In the genomic region with DNA sequence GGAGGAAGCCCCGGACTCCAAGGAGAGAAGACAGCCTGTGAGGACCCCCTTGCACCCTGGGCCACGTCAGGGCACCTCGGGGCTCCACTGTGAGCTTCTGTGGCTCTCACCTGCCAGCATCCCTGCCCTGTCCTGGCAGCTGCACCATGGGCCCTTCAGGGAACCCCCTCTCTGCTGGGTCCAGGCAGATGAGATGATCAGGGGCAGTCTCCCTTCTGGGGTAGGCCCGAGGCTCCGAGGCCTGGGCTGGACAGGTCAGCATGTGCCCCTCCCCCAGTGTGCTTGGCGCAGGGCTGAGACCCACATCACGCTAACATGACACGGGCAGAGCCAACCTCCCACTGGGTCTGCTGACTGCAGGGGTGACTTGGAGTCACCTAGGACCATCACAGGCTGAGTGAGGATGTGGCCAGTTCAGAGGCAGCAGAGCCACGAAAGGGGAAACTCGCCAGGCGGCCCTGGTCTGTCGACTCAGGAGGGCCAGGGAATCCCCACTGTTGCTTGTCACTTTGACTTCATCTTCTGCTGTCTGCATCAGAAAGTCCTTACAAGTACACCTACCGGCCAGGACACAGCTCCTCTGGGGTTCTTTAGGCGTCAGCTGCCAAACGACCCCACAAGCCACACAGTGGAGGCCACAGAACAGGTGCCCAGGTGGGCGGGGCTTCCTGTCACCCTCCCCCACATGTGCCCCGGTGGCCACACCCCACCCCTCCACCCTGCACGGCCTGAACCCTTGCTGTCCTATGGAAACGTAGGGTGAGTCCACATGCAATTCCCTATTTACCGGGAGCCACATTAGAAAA, we compare ENCODE assay signal across 12 cellular contexts. TPM values are rescaled to one million over a fixed set of nuclear protein-coding genes. Genes with fewer than 3 reads are reported as not detected.
DNase-seq lines count a peak whose midpoint lies in the region; ATAC-seq lines count a peak whose summit lies in the region.
"Had no signal": no experiment of that assay in that cellular context is flagged by ENCODE, and none has a peak within 500 bp of the region (broad histone marks: within the 10 kb centered on the region; RNA-seq: fewer than 3 reads in every experiment).

No MANE protein-coding gene starts in this region.

- H3K36me3 Mint-ChIP-seq in activated naive CD8-positive, alpha-beta T cell treated with anti-CD3 and anti-CD28 coated beads for 36 hours = peaks cover 4% of the 10 kb centered on the region

- H3K4me1 Mint-ChIP-seq in activated naive CD8-positive, alpha-beta T cell treated with anti-CD3 and anti-CD28 coated beads for 36 hours = peaks cover 22% of the 10 kb centered on the region

- intact Hi-C loops in Right ventricle myocardium superior (cut with DNase I) = loop anchor here (5.0 kb wide), 1 partner anchor 42 kb away; the partner anchor contains the start of gene APRT

- no peak overlapping the region for H3K4me3 Mint-ChIP-seq in activated naive CD8-positive, alpha-beta T cell treated with anti-CD3 and anti-CD28 coated beads for 36 hours

- no peak for ATAC-seq in Right ventricle myocardium superior (ENCODE audit: poor library complexity)

- H3K9me3 Mint-ChIP-seq in activated naive CD8-positive, alpha-beta T cell treated with anti-CD3 and anti-CD28 coated beads for 36 hours = no peaks in the 10 kb centered on the region

- peak; percentile 31 for DNase-seq in SIG-M5 treated with dmso at 0.1 percent for 504 hours (lab: John Stamatoyannopoulos, UW; ENCODE audit: unreplicated experiment)
- no peak for DNase-seq in SIG-M5 (lab: John Stamatoyannopoulos, UW)
- DNase-seq in OCI-M1 (lab: John Stamatoyannopoulos, UW) = peak; percentile 7
- DNase-seq in activated naive CD8-positive, alpha-beta T cell treated with anti-CD3 and anti-CD28 coated beads for 36 hours = peak; percentile 36
- DNase-seq in stimulated activated CD4-positive, alpha-beta T cell treated with anti-CD3 and anti-CD28 coated beads, Interleukin-4, amount 100 ng/mL, for 4 hours = peak; percentile 6 to 16
- no peak for DNase-seq in NCI-H187 (lab: John Stamatoyannopoulos, UW)
- no peak for DNase-seq in Right ventricle myocardium superior
- DNase-seq in NCI-H774 (lab: John Stamatoyannopoulos, UW) = no peak
- DNase-seq: 8988T, GDM1, kidney had no signal

- H3K27me3 Mint-ChIP-seq in activated naive CD8-positive, alpha-beta T cell treated with anti-CD3 and anti-CD28 coated beads for 36 hours = no peaks in the 10 kb centered on the region

- no peak overlapping the region for H3K27ac Mint-ChIP-seq in activated naive CD8-positive, alpha-beta T cell treated with anti-CD3 and anti-CD28 coated beads for 36 hours

RNA-seq across cellular contexts. Expression of gene GALNS, which starts 2.2 kb away (rescaled TPM):
- total RNA-seq in activated naive CD8-positive, alpha-beta T cell treated with anti-CD3 and anti-CD28 coated beads for 36 hours = 10 to 100 TPM; 14.7 to 14.9 TPM
- total RNA-seq in Right ventricle myocardium superior = 15.9 TPM

RNA-seq across cellular contexts. Expression of gene TRAPPC2L, which starts 2.4 kb away (rescaled TPM):
- total RNA-seq in activated naive CD8-positive, alpha-beta T cell treated with anti-CD3 and anti-CD28 coated beads for 36 hours = 10 to 100 TPM; 81.8 to 91.3 TPM
- total RNA-seq in Right ventricle myocardium superior = 53.0 TPM

RNA-seq across cellular contexts. Expression of gene PABPN1L, which starts 12.0 kb away (rescaled TPM):
- total RNA-seq in activated naive CD8-positive, alpha-beta T cell treated with anti-CD3 and anti-CD28 coated beads for 36 hours = not detected
- total RNA-seq in Right ventricle myocardium superior = not detected
- total RNA-seq: kidney, SK-MEL-5 had no signal

RNA-seq across cellular contexts. Expression of gene APRT, which starts 42.8 kb away (rescaled TPM):
- 100 to 1,000 TPM; 241 to 272 TPM for total RNA-seq in activated naive CD8-positive, alpha-beta T cell treated with anti-CD3 and anti-CD28 coated beads for 36 hours
- 40.4 TPM for total RNA-seq in Right ventricle myocardium superior

RNA-seq across cellular contexts. Expression of gene CDT1, which starts 50.9 kb away (rescaled TPM):
- total RNA-seq in activated naive CD8-positive, alpha-beta T cell treated with anti-CD3 and anti-CD28 coated beads for 36 hours = 100 to 1,000 TPM; 156 to 158 TPM
- total RNA-seq in Right ventricle myocardium superior = 1.00 TPM

Comparison
In these comparisons a context has a peak if more than half of its experiments do, and no peak if none do; other contexts are left out.
1. DNase-seq: peak in SIG-M5 treated with dmso at 0.1 percent for 504 hours (single experiment), OCI-M1 (single experiment), activated naive CD8-positive, alpha-beta T cell treated with anti-CD3 and anti-CD28 coated beads for 36 hours (single experiment) and stimulated activated CD4-positive, alpha-beta T cell treated with anti-CD3 and anti-CD28 coated beads, Interleukin-4, amount 100 ng/mL, for 4 hours (2 of 2); none in SIG-M5 (single experiment), NCI-H187 (0 of 2), Right ventricle myocardium superior (single experiment) and NCI-H774 (single experiment).